2 cellular contexts compared by ENCODE assay signal in the genomic region with DNA sequence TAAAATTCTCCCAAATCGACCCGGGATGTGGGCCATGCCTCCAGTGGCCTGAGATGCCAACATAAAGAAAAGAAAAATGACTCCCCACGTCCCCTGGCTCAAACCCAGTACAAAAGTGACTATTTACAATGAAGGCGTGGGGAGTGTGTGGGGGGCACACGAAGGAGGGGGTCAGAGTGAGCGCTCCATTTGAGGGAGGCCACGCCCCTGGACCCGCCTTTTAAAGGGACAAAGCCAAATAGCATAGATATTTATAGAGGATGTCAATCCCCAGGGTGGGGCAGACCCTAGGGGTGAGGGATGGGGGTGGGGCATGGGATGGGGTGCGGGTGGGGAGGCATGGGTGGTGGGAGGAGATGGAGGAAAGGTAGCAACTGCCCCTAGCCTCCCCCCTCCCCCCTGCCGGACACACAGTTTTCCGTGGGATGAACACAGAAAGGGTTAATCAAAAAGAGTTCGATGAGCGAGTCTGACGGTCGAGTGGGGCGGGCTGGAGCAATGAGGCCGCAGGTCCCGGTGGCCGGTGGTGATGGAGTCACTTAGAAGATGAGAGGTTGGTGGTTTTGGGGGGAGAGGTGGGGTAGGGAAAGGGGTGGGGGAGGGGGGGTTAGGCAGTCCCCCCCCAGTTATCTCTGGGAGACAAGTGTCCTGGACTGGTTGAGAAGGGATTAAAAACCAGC.
TF ChIP-seq lines count a peak whose summit lies in the region.

No MANE protein-coding gene starts in this region.

TF ChIP-seq in SK-N-SH, 30 proteins besides CTCF, POLR2A, EP300 and RAD21 (continued from another document):
- TF ChIP-seq, protein P1, sequence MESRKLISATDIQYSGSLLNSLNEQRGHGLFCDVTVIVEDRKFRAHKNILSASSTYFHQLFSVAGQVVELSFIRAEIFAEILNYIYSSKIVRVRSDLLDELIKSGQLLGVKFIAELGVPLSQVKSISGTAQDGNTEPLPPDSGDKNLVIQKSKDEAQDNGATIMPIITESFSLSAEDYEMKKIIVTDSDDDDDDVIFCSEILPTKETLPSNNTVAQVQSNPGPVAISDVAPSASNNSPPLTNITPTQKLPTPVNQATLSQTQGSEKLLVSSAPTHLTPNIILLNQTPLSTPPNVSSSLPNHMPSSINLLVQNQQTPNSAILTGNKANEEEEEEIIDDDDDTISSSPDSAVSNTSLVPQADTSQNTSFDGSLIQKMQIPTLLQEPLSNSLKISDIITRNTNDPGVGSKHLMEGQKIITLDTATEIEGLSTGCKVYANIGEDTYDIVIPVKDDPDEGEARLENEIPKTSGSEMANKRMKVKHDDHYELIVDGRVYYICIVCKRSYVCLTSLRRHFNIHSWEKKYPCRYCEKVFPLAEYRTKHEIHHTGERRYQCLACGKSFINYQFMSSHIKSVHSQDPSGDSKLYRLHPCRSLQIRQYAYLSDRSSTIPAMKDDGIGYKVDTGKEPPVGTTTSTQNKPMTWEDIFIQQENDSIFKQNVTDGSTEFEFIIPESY (IDR thresholded peaks at IDR 0.05; ENCODE audit: borderline replicate concordance, low read depth), result no peak
- TF ChIP-seq MXI1 (IDR thresholded peaks at IDR 0.05; ENCODE audit: low read depth, low read length), result no peak
- TF ChIP-seq JUND (IDR thresholded peaks at IDR 0.05), result no peak
- TF ChIP-seq, protein P2, sequence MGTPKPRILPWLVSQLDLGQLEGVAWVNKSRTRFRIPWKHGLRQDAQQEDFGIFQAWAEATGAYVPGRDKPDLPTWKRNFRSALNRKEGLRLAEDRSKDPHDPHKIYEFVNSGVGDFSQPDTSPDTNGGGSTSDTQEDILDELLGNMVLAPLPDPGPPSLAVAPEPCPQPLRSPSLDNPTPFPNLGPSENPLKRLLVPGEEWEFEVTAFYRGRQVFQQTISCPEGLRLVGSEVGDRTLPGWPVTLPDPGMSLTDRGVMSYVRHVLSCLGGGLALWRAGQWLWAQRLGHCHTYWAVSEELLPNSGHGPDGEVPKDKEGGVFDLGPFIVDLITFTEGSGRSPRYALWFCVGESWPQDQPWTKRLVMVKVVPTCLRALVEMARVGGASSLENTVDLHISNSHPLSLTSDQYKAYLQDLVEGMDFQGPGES (IDR thresholded peaks at IDR 0.05; ENCODE audit: low read depth, low read length), result no peak
- TF ChIP-seq TEAD4 (IDR thresholded peaks at IDR 0.05; ENCODE audit: borderline replicate concordance, insufficient read depth), result no peak
- TF ChIP-seq GATA2 (CRISPR knock-in tag; IDR thresholded peaks at IDR 0.05), result no peak
- no peak for TF ChIP-seq RXRA (IDR thresholded peaks at IDR 0.05; ENCODE audit: borderline replicate concordance, low read depth)
- no peak for TF ChIP-seq CHD2 (IDR thresholded peaks at IDR 0.05; ENCODE audit: low read length, partially characterized antibody)
- no peak for TF ChIP-seq SMC3 (IDR thresholded peaks at IDR 0.05; ENCODE audit: low read depth, low read length)
- no peak for TF ChIP-seq YY1 (IDR thresholded peaks at IDR 0.05; ENCODE audit: low read depth)
- TF ChIP-seq, protein P3, sequence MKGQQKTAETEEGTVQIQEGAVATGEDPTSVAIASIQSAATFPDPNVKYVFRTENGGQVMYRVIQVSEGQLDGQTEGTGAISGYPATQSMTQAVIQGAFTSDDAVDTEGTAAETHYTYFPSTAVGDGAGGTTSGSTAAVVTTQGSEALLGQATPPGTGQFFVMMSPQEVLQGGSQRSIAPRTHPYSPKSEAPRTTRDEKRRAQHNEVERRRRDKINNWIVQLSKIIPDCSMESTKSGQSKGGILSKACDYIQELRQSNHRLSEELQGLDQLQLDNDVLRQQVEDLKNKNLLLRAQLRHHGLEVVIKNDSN (IDR thresholded peaks at IDR 0.05; ENCODE audit: borderline replicate concordance, low read depth), result no peak
- TF ChIP-seq FOSL2 (IDR thresholded peaks at IDR 0.05; ENCODE audit: borderline replicate concordance, low read depth), result no peak

TF ChIP-seq in SK-N-SH treated with all-trans-retinoic acid at 6 μM for 48 hours, 23 proteins besides CTCF, POLR2A, EP300 and RAD21 (continued from another document):
- TF ChIP-seq, protein P4, sequence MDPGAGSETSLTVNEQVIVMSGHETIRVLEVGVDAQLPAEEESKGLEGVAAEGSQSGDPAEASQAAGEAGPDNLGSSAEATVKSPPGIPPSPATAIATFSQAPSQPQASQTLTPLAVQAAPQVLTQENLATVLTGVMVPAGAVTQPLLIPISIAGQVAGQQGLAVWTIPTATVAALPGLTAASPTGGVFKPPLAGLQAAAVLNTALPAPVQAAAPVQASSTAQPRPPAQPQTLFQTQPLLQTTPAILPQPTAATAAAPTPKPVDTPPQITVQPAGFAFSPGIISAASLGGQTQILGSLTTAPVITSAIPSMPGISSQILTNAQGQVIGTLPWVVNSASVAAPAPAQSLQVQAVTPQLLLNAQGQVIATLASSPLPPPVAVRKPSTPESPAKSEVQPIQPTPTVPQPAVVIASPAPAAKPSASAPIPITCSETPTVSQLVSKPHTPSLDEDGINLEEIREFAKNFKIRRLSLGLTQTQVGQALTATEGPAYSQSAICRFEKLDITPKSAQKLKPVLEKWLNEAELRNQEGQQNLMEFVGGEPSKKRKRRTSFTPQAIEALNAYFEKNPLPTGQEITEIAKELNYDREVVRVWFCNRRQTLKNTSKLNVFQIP (CRISPR knock-in tag; IDR thresholded peaks at IDR 0.05; ENCODE audit: borderline replicate concordance, low read depth), result no peak
- no peak for TF ChIP-seq ZNF70 (CRISPR knock-in tag; IDR thresholded peaks at IDR 0.05)
- TF ChIP-seq, protein P5, sequence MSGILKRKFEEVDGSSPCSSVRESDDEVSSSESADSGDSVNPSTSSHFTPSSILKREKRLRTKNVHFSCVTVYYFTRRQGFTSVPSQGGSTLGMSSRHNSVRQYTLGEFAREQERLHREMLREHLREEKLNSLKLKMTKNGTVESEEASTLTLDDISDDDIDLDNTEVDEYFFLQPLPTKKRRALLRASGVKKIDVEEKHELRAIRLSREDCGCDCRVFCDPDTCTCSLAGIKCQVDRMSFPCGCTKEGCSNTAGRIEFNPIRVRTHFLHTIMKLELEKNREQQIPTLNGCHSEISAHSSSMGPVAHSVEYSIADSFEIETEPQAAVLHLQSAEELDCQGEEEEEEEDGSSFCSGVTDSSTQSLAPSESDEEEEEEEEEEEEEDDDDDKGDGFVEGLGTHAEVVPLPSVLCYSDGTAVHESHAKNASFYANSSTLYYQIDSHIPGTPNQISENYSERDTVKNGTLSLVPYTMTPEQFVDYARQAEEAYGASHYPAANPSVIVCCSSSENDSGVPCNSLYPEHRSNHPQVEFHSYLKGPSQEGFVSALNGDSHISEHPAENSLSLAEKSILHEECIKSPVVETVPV (CRISPR knock-in tag; IDR thresholded peaks at IDR 0.05), result no peak
- TF ChIP-seq SNAI2 (CRISPR knock-in tag; IDR thresholded peaks at IDR 0.05), result no peak
